8 cellular contexts compared by ENCODE assay signal in genomic region chr11:66616379-66617147, GRCh38. TPM values are rescaled to one million over a fixed set of nuclear protein-coding genes. Genes with fewer than 3 reads are reported as not detected.
DNase-seq lines count a peak whose midpoint lies in the region; ATAC-seq and TF ChIP-seq lines count a peak whose summit lies in the region.

RBM14 (plus strand) TSS chr11:66616630; CDS start chr11:66616721, 91 bp downstream.

- H3K4me1 ChIP-seq in KMS-11 (ENCODE audit: low read depth, poor library complexity, severe bottlenecking) (peaks cover 38% of the 10 kb centered on the region), Peyer's patch (peaks cover 0 to 27% (median 19%) of the 10 kb centered on the region in 4 donors), muscle layer of duodenum (ENCODE audit: control insufficient read depth in 1 of 2, insufficient read depth in 2 of 2, low read length in 2 of 2) (peaks cover 10 to 33% of the 10 kb centered on the region in 2 donors)

- peak; percentile 97 to 99 for TF ChIP-seq POLR2A in Peyer's patch (IDR thresholded peaks at IDR 0.05)

- peak within 1 kb of the TSS; percentile 75 for H3K4me2 ChIP-seq in KMS-11

- ATAC-seq in GM21737 (IDR thresholded peaks at IDR 0.05; ENCODE audit: unreplicated experiment) (peak; percentile 80), esophagus mucosa (peak; percentile 96)

- H2AFZ ChIP-seq in KMS-11 (ENCODE audit: low read depth): peak within 1 kb of the TSS; percentile 72

- peak within 1 kb of the TSS; percentile 97 for H3K9ac ChIP-seq in KMS-11

- DNase-seq in DMS53 treated with DMSO at 0.1 percent for 48 hours (lab: John Stamatoyannopoulos, UW; ENCODE audit: unreplicated experiment): peak; percentile 99
- DNase-seq in Peyer's patch: peak; percentile 97 to 99 (median 99)
- DNase-seq in activated T-cell treated with anti-CD3 and anti-CD28 coated beads, Interleukin-2, amount 50 U/mL, for 48 hours: peak; percentile 98
- DNase-seq in stimulated activated CD8-positive, alpha-beta memory T cell treated with anti-CD3 and anti-CD28 coated beads, Interleukin-7, amount 100 ng/mL, for 4 hours (ENCODE audit: low read depth in 2 of 2): peak; percentile 97

- H4K20me1 ChIP-seq in KMS-11 (ENCODE audit: insufficient read depth): peaks cover 40% of the 10 kb centered on the region

- H3K27me3 ChIP-seq in KMS-11 (ENCODE audit: insufficient read depth, low read depth) (no peaks in the 10 kb centered on the region), Peyer's patch (no peaks in the 10 kb centered on the region), muscle layer of duodenum (ENCODE audit: low read depth, low read length) (no peaks in the 10 kb centered on the region)

- H3K9me3 ChIP-seq in Peyer's patch (no peaks in the 10 kb centered on the region), muscle layer of duodenum (ENCODE audit: control insufficient read depth in 1 of 2, low read length in 2 of 2) (no peaks in the 10 kb centered on the region)

- peaks cover 66% of the 10 kb centered on the region for H3K79me2 ChIP-seq in KMS-11 (ENCODE audit: insufficient read depth, low read depth)

- TF ChIP-seq CTCF in KMS-11 (conservative IDR thresholded peaks at IDR 0.05; ENCODE audit: low read depth, low read length) (no peak), Peyer's patch (IDR thresholded peaks at IDR 0.05) (peak in 1 of 6 experiments; percentile 2)

- peaks cover 6% of the 10 kb centered on the region; the same call in 1 of the 2 replicates for H3K36me3 ChIP-seq in KMS-11 (ENCODE audit: insufficient read depth)
- no peaks in the 10 kb centered on the region for H3K36me3 ChIP-seq in Peyer's patch
- peaks cover 0 to 4% of the 10 kb centered on the region in 2 donors for H3K36me3 ChIP-seq in muscle layer of duodenum (ENCODE audit: control insufficient read depth in 1 of 2, insufficient read depth in 2 of 2, low read length in 2 of 2)

- H3K4me3 ChIP-seq in KMS-11 (IDR thresholded peaks at IDR 0.05; ENCODE audit: insufficient read depth, low read depth, low read length): no peak within 1 kb of the TSS
- peak within 1 kb of the TSS; percentile 85 to 98 (median 92) for H3K4me3 ChIP-seq in Peyer's patch
- H3K4me3 ChIP-seq in muscle layer of duodenum (ENCODE audit: low read depth in 1 of 2, low read length in 2 of 2): peak within 1 kb of the TSS; percentile 86 to 91

- H3K27ac ChIP-seq in KMS-11 (peak within 1 kb of the TSS; percentile 85), Peyer's patch (peak within 1 kb of the TSS; percentile 94 to 99 (median 98)), muscle layer of duodenum (ENCODE audit: low read length) (peak within 1 kb of the TSS; percentile 84)

RNA-seq across cellular contexts. Expression of gene RBM14, which starts in this region (rescaled TPM):
- total RNA-seq in Peyer's patch (10 to 100 TPM; 56.7 to 91.4 (median 74.6) TPM), esophagus mucosa (36.8 TPM)
